Comparison of ENCODE assay signal across 1 cellular context in genomic region chr9:135376511-135377173, GRCh38.
TF ChIP-seq lines count a peak whose summit lies in the region.

No MANE protein-coding gene starts in this region.

TF ChIP-seq in SK-N-SH treated with all-trans-retinoic acid at 6 μM for 48 hours, 23 proteins besides CTCF, POLR2A, EP300 and RAD21 (continued from another document):
- no peak for TF ChIP-seq RARB (CRISPR knock-in tag; IDR thresholded peaks at IDR 0.05)
